24 cellular contexts compared by ENCODE assay signal in genomic region chr18:79133724-79134123, GRCh38.
DNase-seq lines count a peak whose midpoint lies in the region; ATAC-seq lines count a peak whose summit lies in the region.
"Had no signal": no experiment of that assay in that cellular context is flagged by ENCODE, and none has a peak within 500 bp of the region (broad histone marks: within the 10 kb centered on the region; RNA-seq: fewer than 3 reads in every experiment).

No MANE protein-coding gene starts in this region.

- H3K4me3 Mint-ChIP-seq in T-helper 17 cell = no peak overlapping the region

- no peak overlapping the region for H3K4me2 ChIP-seq in trophoblast cell (ENCODE audit: low read length)

- ATAC-seq in Right ventricle myocardium superior (ENCODE audit: poor library complexity) (no peak), T-helper 17 cell (no peak), HG02852 (IDR thresholded peaks at IDR 0.05; ENCODE audit: unreplicated experiment) (no peak)

- no peak overlapping the region for H3K18ac ChIP-seq in trophoblast cell (ENCODE audit: low read length)

- WGBS in trophoblast cell (ENCODE audit: extremely low coverage, insufficient coverage, insufficient read length) = no CpG with 5 or more reads among the region's 6 CpGs

- H2BK5ac ChIP-seq in trophoblast cell (ENCODE audit: low read depth, low read length, poor library complexity) = no peak overlapping the region

- no peak overlapping the region for H3K4me3 ChIP-seq in trophoblast cell (ENCODE audit: low read depth, low read length)

- H3K9ac ChIP-seq in trophoblast cell (ENCODE audit: low read length) = no peak overlapping the region

- H2BK12ac ChIP-seq in trophoblast cell (ENCODE audit: low read length) = no peak overlapping the region

- no peaks in the 10 kb centered on the region for H3K27me3 Mint-ChIP-seq in T-helper 17 cell

- H3K9me3 ChIP-seq in T-helper 17 cell (ENCODE audit: control insufficient read depth, low read length, poor library complexity, severe bottlenecking) = no peaks in the 10 kb centered on the region
- H3K9me3 ChIP-seq in trophoblast cell (ENCODE audit: insufficient read depth, low read depth, low read length) = no peaks in the 10 kb centered on the region

- no peak overlapping the region for H2BK120ac ChIP-seq in trophoblast cell (ENCODE audit: insufficient read depth, low read length, poor library complexity)

- DNase-seq in Right ventricle myocardium superior = peak; percentile 50
- DNase-seq in cardiac septum (ENCODE audit: low spot score) = no peak
- DNase-seq in T-helper 17 cell = no peak
- peak; percentile 4 for DNase-seq in midbrain (lab: John Stamatoyannopoulos, UW)
- DNase-seq in superior temporal gyrus (ENCODE audit: extremely low spot score) = peak; percentile 40
- DNase-seq in trophoblast cell = no peak
- DNase-seq: 8988T; Calu3; CD8-positive, alpha-beta memory T cell; DMS53; GF-D8; GOT3; HCEC 1CT; Karpas-422; MV-4-11; NCI-H1694; NCI-H2081; NCI-H2171; NCI-H345; NCI-H526 treated with DMSO at 0.1 percent for 48 hours; OCI-M1; SHP77 had no signal

- H3K4me1 ChIP-seq in trophoblast cell (ENCODE audit: control insufficient read depth in 1 of 2, insufficient read depth in 2 of 2, low read length in 2 of 2) = no peaks in the 10 kb centered on the region

- peaks cover 22% of the 10 kb centered on the region for H3K4me1 Mint-ChIP-seq in T-helper 17 cell

- no peak overlapping the region for H4K91ac ChIP-seq in trophoblast cell (ENCODE audit: low read depth, low read length)

- no peak overlapping the region for H4K8ac ChIP-seq in trophoblast cell (ENCODE audit: low read depth, low read length)

- H3K36me3 Mint-ChIP-seq in T-helper 17 cell (ENCODE audit: low read depth) = peaks cover 10% of the 10 kb centered on the region

- no peak overlapping the region for H2AFZ ChIP-seq in trophoblast cell (ENCODE audit: insufficient read depth, low read length, poor library complexity)

- H2AK5ac ChIP-seq in trophoblast cell (ENCODE audit: low read length) = no peak overlapping the region

- H3K27me3 ChIP-seq in trophoblast cell (ENCODE audit: insufficient read depth, low read length) = no peaks in the 10 kb centered on the region

- no peak overlapping the region for H3K27ac ChIP-seq in trophoblast cell (ENCODE audit: low read depth, low read length)
- H3K27ac ChIP-seq: C4-2B had no signal

- no peaks in the 10 kb centered on the region for H3K79me1 ChIP-seq in trophoblast cell (ENCODE audit: low read length)

- intact Hi-C loops in Right ventricle myocardium superior (cut with DNase I) (no loop called here), cardiac septum (cut with DNase I) (no loop called here)

- no peaks in the 10 kb centered on the region for H3K79me2 ChIP-seq in trophoblast cell (ENCODE audit: control insufficient read depth, insufficient read depth, low read length, poor library complexity)

- H4K12ac ChIP-seq in trophoblast cell (ENCODE audit: low read depth, low read length) = no peak overlapping the region

- no peak overlapping the region for H3K23ac ChIP-seq in trophoblast cell (ENCODE audit: low read length)

- no peak overlapping the region for H3K4ac ChIP-seq in trophoblast cell (ENCODE audit: low read depth, low read length)

- H3K27ac Mint-ChIP-seq in T-helper 17 cell = peak overlapping the region; percentile 61

- H3K36me3 ChIP-seq in trophoblast cell (ENCODE audit: control insufficient read depth in 1 of 2, insufficient read depth in 2 of 2, low read length in 2 of 2) = peaks cover 0 to 2% of the 10 kb centered on the region in 2 experiments

- H3K14ac ChIP-seq in trophoblast cell (ENCODE audit: low read length) = no peak overlapping the region

Comparison
In these comparisons a context has a peak if more than half of its experiments do, and no peak if none do; other contexts are left out.
1. DNase-seq: peak in Right ventricle myocardium superior (single experiment), midbrain (single experiment) and superior temporal gyrus (single experiment); none in cardiac septum (single experiment), T-helper 17 cell (0 of 3) and trophoblast cell (0 of 2).